1 cellular context compared by ENCODE assay signal in the genomic region with DNA sequence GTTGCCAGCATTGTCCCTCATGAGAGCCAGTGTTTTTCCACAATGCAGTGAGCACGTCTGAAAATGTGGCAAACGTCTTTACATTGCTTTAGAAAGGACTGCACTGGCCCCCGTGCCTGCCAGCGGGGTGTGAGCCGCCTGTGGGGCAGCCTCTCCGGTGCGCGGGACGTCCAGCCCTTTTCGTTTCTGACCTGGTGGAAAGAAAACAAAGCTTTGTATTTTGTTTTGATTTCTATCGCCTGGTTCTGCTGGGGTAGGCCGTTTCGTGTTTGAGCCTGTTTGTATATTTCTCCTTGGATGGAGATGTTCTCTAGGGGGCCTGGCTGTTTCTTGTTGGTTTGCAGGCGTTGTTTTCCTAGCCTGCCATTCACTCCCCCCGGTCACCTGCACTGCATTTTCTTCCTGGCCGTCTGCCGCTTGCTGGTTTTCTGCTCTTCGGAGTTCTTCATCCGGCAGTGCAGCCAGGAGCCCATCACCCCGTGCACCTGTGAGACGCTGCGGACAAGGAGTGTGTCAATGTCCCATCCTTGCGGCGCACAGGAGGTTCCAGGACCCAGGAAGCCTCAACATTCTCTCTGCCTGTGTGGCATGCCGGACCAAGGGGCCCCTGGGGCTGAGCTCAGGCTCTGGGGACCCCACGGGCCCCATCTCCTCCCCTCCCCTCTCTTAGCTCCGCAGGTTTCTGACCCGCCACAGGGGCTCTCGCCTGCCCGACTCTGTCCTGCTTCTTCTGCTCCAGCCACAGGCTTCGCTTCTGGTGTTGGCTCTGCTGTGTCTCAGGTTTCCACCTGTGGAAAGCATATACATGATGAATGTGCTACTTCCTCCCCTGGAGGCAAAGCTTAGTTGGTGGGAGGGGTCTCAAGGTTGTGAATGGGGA.
TF ChIP-seq lines count a peak whose summit lies in the region.

No MANE protein-coding gene starts in this region.

TF ChIP-seq in GM23338, 12 proteins besides CTCF, POLR2A, EP300 and RAD21 (continued from another document):
- TF ChIP-seq, protein P1, sequence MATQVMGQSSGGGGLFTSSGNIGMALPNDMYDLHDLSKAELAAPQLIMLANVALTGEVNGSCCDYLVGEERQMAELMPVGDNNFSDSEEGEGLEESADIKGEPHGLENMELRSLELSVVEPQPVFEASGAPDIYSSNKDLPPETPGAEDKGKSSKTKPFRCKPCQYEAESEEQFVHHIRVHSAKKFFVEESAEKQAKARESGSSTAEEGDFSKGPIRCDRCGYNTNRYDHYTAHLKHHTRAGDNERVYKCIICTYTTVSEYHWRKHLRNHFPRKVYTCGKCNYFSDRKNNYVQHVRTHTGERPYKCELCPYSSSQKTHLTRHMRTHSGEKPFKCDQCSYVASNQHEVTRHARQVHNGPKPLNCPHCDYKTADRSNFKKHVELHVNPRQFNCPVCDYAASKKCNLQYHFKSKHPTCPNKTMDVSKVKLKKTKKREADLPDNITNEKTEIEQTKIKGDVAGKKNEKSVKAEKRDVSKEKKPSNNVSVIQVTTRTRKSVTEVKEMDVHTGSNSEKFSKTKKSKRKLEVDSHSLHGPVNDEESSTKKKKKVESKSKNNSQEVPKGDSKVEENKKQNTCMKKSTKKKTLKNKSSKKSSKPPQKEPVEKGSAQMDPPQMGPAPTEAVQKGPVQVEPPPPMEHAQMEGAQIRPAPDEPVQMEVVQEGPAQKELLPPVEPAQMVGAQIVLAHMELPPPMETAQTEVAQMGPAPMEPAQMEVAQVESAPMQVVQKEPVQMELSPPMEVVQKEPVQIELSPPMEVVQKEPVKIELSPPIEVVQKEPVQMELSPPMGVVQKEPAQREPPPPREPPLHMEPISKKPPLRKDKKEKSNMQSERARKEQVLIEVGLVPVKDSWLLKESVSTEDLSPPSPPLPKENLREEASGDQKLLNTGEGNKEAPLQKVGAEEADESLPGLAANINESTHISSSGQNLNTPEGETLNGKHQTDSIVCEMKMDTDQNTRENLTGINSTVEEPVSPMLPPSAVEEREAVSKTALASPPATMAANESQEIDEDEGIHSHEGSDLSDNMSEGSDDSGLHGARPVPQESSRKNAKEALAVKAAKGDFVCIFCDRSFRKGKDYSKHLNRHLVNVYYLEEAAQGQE (IDR thresholded peaks at IDR 0.05; ENCODE audit: unreplicated experiment) = no peak
- no peak for TF ChIP-seq NANOG (IDR thresholded peaks at IDR 0.05; ENCODE audit: borderline replicate concordance)
- no peak for TF ChIP-seq EZH2 (IDR thresholded peaks at IDR 0.05; ENCODE audit: low read depth, unreplicated experiment)
